ENCODE assay signal across 1 cellular context in the genomic region with DNA sequence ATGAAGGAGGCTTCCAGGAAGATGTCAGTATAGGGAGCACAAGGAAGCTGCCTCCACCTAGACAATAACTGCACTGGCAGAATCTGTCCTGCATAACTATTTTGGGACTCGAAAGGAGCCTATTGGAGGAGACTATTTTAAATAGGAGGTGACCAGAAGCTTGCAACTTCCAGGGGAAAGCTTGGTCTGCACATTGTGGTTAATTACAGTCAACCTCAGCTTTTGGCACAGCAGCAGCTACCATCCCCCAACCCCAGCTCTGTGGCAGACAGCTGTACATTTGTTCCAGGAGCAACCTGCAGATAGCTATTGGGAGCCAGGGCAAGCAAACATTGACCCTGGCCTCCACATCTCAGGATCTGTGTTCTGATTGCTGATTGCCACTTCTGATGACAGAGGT.
TF ChIP-seq lines count a peak whose summit lies in the region.

No MANE protein-coding gene starts in this region.

TF ChIP-seq in HepG2, 621 proteins besides CTCF, POLR2A, EP300 and RAD21 (continued from another document):
- TF ChIP-seq, protein P1, sequence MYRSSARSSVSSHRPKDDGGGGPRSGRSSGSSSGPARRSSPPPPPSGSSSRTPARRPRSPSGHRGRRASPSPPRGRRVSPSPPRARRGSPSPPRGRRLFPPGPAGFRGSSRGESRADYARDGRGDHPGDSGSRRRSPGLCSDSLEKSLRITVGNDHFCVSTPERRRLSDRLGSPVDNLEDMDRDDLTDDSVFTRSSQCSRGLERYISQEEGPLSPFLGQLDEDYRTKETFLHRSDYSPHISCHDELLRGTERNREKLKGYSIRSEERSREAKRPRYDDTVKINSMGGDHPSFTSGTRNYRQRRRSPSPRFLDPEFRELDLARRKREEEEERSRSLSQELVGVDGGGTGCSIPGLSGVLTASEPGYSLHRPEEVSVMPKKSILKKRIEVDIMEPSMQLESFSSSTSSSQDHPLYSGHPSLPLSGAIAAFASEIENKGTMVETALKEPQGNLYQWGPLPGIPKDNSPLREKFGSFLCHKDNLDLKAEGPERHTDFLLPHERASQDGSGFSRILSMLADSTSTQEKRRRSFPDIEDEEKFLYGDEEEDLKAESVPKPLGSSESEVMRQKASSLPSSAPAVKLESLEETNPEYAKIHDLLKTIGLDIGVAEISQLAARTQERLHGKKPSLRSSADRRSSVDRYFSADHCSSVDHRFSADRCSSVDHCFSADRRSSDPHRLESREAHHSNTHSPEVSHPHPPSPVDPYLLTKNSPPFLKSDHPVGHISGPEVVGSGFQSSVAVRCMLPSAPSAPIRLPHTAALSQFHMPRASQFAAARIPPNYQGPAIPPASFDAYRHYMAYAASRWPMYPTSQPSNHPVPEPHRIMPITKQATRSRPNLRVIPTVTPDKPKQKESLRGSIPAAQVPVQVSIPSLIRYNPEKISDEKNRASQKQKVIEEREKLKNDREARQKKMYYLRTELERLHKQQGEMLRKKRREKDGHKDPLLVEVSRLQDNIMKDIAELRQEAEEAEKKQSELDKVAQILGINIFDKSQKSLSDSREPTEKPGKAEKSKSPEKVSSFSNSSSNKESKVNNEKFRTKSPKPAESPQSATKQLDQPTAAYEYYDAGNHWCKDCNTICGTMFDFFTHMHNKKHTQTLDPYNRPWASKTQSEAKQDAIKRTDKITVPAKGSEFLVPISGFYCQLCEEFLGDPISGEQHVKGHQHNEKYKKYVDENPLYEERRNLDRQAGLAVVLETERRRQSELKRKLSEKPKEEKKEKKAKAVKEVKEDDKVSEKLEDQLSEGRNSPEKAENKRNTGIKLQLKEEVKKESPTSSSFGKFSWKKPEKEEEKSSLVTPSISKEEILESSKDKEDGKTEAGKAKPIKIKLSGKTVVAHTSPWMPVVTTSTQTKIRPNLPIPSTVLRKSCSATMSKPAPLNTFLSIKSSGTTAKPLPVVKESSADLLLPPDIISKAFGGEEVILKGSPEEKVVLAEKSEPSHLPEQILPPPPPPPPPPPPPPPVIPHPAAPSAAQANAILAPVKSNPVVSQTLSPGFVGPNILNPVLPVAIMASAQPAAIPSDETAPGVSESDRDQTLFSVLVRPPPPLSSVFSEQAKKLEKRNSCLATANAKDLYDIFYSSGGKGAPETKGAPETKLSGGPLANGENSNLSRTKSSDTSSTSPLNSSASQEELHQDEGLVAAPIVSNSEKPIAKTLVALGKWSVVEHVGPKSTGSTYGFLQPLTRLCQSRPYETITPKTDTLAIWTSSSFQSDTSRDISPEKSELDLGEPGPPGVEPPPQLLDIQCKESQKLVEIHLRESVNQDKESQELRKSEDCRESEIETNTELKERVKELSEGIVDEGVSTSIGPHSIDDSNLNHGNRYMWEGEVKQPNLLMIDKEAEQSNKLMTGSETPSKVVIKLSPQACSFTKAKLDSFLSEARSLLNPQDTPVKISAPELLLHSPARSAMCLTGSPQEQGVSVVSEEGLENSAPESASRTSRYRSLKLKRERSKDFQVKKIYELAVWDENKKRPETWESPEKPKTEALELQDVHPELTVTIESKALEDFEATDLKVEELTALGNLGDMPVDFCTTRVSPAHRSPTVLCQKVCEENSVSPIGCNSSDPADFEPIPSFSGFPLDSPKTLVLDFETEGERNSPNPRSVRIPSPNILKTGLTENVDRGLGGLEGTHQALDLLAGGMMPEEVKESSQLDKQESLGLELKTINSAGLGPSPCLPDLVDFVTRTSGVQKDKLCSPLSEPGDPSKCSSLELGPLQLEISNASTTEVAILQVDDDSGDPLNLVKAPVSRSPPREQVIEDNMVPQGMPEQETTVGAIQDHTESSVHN (CRISPR knock-in tag; IDR thresholded peaks at IDR 0.05), result no peak
- no peak for TF ChIP-seq MATR3 (CRISPR knock-in tag; IDR thresholded peaks at IDR 0.05)
- no peak for TF ChIP-seq SOX13 (IDR thresholded peaks at IDR 0.05)
- peak in 1 of 2 experiments; percentile 21; a peak in 1 of 4 replicates for TF ChIP-seq SOX13 (CRISPR knock-in tag; conservative IDR thresholded peaks at IDR 0.05 in 1 of 2, IDR thresholded peaks at IDR 0.05 in 1 of 2)
- TF ChIP-seq, protein P2, sequence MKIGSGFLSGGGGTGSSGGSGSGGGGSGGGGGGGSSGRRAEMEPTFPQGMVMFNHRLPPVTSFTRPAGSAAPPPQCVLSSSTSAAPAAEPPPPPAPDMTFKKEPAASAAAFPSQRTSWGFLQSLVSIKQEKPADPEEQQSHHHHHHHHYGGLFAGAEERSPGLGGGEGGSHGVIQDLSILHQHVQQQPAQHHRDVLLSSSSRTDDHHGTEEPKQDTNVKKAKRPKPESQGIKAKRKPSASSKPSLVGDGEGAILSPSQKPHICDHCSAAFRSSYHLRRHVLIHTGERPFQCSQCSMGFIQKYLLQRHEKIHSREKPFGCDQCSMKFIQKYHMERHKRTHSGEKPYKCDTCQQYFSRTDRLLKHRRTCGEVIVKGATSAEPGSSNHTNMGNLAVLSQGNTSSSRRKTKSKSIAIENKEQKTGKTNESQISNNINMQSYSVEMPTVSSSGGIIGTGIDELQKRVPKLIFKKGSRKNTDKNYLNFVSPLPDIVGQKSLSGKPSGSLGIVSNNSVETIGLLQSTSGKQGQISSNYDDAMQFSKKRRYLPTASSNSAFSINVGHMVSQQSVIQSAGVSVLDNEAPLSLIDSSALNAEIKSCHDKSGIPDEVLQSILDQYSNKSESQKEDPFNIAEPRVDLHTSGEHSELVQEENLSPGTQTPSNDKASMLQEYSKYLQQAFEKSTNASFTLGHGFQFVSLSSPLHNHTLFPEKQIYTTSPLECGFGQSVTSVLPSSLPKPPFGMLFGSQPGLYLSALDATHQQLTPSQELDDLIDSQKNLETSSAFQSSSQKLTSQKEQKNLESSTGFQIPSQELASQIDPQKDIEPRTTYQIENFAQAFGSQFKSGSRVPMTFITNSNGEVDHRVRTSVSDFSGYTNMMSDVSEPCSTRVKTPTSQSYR (CRISPR knock-in tag; IDR thresholded peaks at IDR 0.05; ENCODE audit: borderline replicate concordance), result peak; percentile 53; the same call in 1 of the 2 replicates
- TF ChIP-seq GLI4 (CRISPR knock-in tag; IDR thresholded peaks at IDR 0.05; ENCODE audit: borderline replicate concordance), result no peak
- no peak for TF ChIP-seq ZNF101 (CRISPR knock-in tag; IDR thresholded peaks at IDR 0.05; ENCODE audit: borderline replicate concordance, low read depth)
- no peak for TF ChIP-seq ZNF550 (CRISPR knock-in tag; IDR thresholded peaks at IDR 0.05; ENCODE audit: borderline replicate concordance)
